8 cellular contexts compared by ENCODE assay signal in genomic region chr18:65725421-65726050, GRCh38. TPM values are rescaled to one million over a fixed set of nuclear protein-coding genes. Genes with fewer than 3 reads are reported as not detected.
DNase-seq lines count a peak whose midpoint lies in the region; ATAC-seq, FAIRE-seq and TF ChIP-seq lines count a peak whose summit lies in the region.

No MANE protein-coding gene starts in this region.

- H4K5ac ChIP-seq in H9 (ENCODE audit: insufficient read length, low read depth, low read length), result no peak overlapping the region

- DNase-seq in A549 (ENCODE audit: low read depth in 1 of 2, low spot score in 1 of 2) (peak in 1 of 2 experiments; percentile 36), H9 (peak; percentile 75), NCI-H82 (lab: John Stamatoyannopoulos, UW) (peak; percentile 67), globus pallidus (ENCODE audit: low spot score) (peak; percentile 25), DMS79 treated with DMSO at 0.1 percent for 48 hours (lab: John Stamatoyannopoulos, UW) (no peak), CD14-positive monocyte (ENCODE audit: low spot score) (no peak)

- no peak overlapping the region for H3K4me3 Mint-ChIP-seq in H9
- no peak overlapping the region for H3K4me3 Mint-ChIP-seq in CD14-positive monocyte

- H3K79me2 ChIP-seq in H9 (ENCODE audit: insufficient read depth, low read length), result no peaks in the 10 kb centered on the region

- H3K27me3 Mint-ChIP-seq in H9 (ENCODE audit: low read depth) (peaks cover 6% of the 10 kb centered on the region), CD14-positive monocyte (ENCODE audit: low read depth in 3 of 3) (peaks cover 0 to 1% (median 0%) of the 10 kb centered on the region in 3 donors)

- H3K27ac ChIP-seq in A549 (no peak overlapping the region), H9 (ENCODE audit: insufficient read length, low read depth, low read length) (no peak overlapping the region)

- no peaks in the 10 kb centered on the region for H3K4me1 ChIP-seq in A549
- no peaks in the 10 kb centered on the region; the same call in 1 of the 2 replicates for H3K4me1 ChIP-seq in H9 (ENCODE audit: insufficient read depth, low read length)

- CTCF ChIA-PET in A549 (lab: Yijun Ruan, JAX), result interaction anchor here (1.2 kb wide), 3 partner anchors 17 to 66 kb away, joined by 3 to 5 read pairs (median 4); no protein-coding TSS in a partner anchor

- H4K20me1 ChIP-seq in H9 (ENCODE audit: control insufficient read depth, insufficient read depth, insufficient read length), result no peaks in the 10 kb centered on the region

- H2AFZ ChIP-seq in H9 (ENCODE audit: low read length), result no peak overlapping the region

- H3K56ac ChIP-seq in H9 (ENCODE audit: insufficient read length, low read depth, low read length), result no peak overlapping the region

- no peak overlapping the region for H3K4ac ChIP-seq in H9 (ENCODE audit: low read depth, low read length)

- 6% methylated on average over 8 of the region's 8 CpGs for WGBS in A549 (ENCODE audit: missing lambda C conversion rate)
- WGBS in H9 (ENCODE audit: extremely low coverage, insufficient read length, low lambda C conversion rate), result no CpG with 5 or more reads among the region's 8 CpGs

- H2BK5ac ChIP-seq in H9 (ENCODE audit: insufficient read length, low read length), result no peak overlapping the region

- no peaks in the 10 kb centered on the region for H3K27me3 ChIP-seq in H9 (ENCODE audit: insufficient read depth, low read length)

- peak overlapping the region; percentile 44; the same call in 2 of the 3 replicates for H3K4me2 ChIP-seq in A549
- no peak overlapping the region for H3K4me2 ChIP-seq in H9 (ENCODE audit: insufficient read depth, insufficient read length, low read length)

- H3K23ac ChIP-seq in H9 (ENCODE audit: insufficient read length, low read depth, low read length), result no peak overlapping the region

- POLR2A ChIA-PET in A549 (lab: Yijun Ruan, JAX), result no interaction called here

- H3K36me3 Mint-ChIP-seq in H9 (ENCODE audit: insufficient read depth in 1 of 3, low read depth in 3 of 3) (no peaks in the 10 kb centered on the region), CD14-positive monocyte (no peaks in the 10 kb centered on the region)

- no peaks in the 10 kb centered on the region for H3K9me3 ChIP-seq in A549
- H3K9me3 ChIP-seq in H9 (ENCODE audit: control insufficient read depth, low read depth, low read length), result no peaks in the 10 kb centered on the region

- H2BK120ac ChIP-seq in H9 (ENCODE audit: low read depth, low read length, poor library complexity, severe bottlenecking), result no peak overlapping the region

- H2AK5ac ChIP-seq in H9 (ENCODE audit: insufficient read length, low read length), result no peak overlapping the region

- no peak overlapping the region for H2BK12ac ChIP-seq in H9 (ENCODE audit: insufficient read length, low read depth, low read length)

- H3K4me3 ChIP-seq in A549, result no peak overlapping the region

- TF ChIP-seq EP300 in A549 (IDR thresholded peaks at IDR 0.05), result no peak

- intact Hi-C loops in CD14-positive monocyte (cut with micrococcal nuclease), result no loop called here

- no peak overlapping the region for H3K9ac ChIP-seq in H9 (ENCODE audit: extremely low read depth, insufficient read length, low read length)

- H3T11ph ChIP-seq in H9 (ENCODE audit: low read length), result no peak overlapping the region

- H3K27ac Mint-ChIP-seq in H9, result no peak overlapping the region
- H3K27ac Mint-ChIP-seq in CD14-positive monocyte, result no peak overlapping the region

- no peak for FAIRE-seq in A549 (lab: Jason Lieb, UNC)

- no peak overlapping the region for H2BK15ac ChIP-seq in H9 (ENCODE audit: low read depth, low read length)

- H3K9me3 Mint-ChIP-seq in H9 (no peaks in the 10 kb centered on the region), CD14-positive monocyte (peaks cover 0 to 6% (median 0%) of the 10 kb centered on the region in 7 donors)

- ATAC-seq in A549 (peak; percentile 64 to 78; a peak in 4 of 6 replicates), esophagus mucosa (no peak), HG03432 (IDR thresholded peaks at IDR 0.05; ENCODE audit: unreplicated experiment) (no peak)

- no peak overlapping the region for H4K91ac ChIP-seq in H9 (ENCODE audit: insufficient read length, low read depth, low read length)

- no peak for TF ChIP-seq POLR2A in A549 (IDR thresholded peaks at IDR 0.05; ENCODE audit: low read length)

- H2BK20ac ChIP-seq in H9 (ENCODE audit: low read depth, low read length, poor library complexity, severe bottlenecking), result no peak overlapping the region

- no peak overlapping the region for H4K8ac ChIP-seq in H9 (replicated peaks; ENCODE audit: insufficient read length, low read depth, low read length)

- H3K4me1 Mint-ChIP-seq in H9, result peaks cover 11 to 14% of the 10 kb centered on the region in 2 experiments
- peaks cover 8% of the 10 kb centered on the region for H3K4me1 Mint-ChIP-seq in CD14-positive monocyte

- H3K14ac ChIP-seq in H9 (ENCODE audit: insufficient read depth, low read length), result no peak overlapping the region

- H3K23me2 ChIP-seq in H9 (ENCODE audit: insufficient read length, low read depth, low read length, poor library complexity, severe bottlenecking), result no peaks in the 10 kb centered on the region

- peak; percentile 65 to 66 for TF ChIP-seq RAD21 in A549 (conservative IDR thresholded peaks at IDR 0.05 in 1 of 2, IDR thresholded peaks at IDR 0.05 in 1 of 2)

- TF ChIP-seq CTCF in A549 (IDR thresholded peaks at IDR 0.05) (peak; percentile 58), H9 (conservative IDR thresholded peaks at IDR 0.05) (peak; percentile 78), CD14-positive monocyte (IDR thresholded peaks at IDR 0.05) (no peak)

- H3K18ac ChIP-seq in H9 (ENCODE audit: insufficient read length, low read depth, low read length), result no peak overlapping the region

- no peaks in the 10 kb centered on the region for H3K79me1 ChIP-seq in H9 (ENCODE audit: insufficient read depth, low read depth, low read length, poor library complexity, severe bottlenecking)

TF ChIP-seq in A549, 52 proteins besides CTCF, POLR2A, EP300 and RAD21:
- no peak for TF ChIP-seq TFCP2L1 (CRISPR knock-in tag; IDR thresholded peaks at IDR 0.05)
- no peak for TF ChIP-seq E2F6 (IDR thresholded peaks at IDR 0.05; ENCODE audit: borderline replicate concordance, low read depth)
- TF ChIP-seq HMGXB4 (CRISPR knock-in tag; IDR thresholded peaks at IDR 0.05; ENCODE audit: borderline replicate concordance), result no peak
- peak; percentile 65 for TF ChIP-seq SMC3 (IDR thresholded peaks at IDR 0.05)

RNA-seq across cellular contexts. Expression of gene CDH7, which starts 25.3 kb away (rescaled TPM):
- polyA plus RNA-seq in A549 (2011; rRNA removed) (0.05 and 0.08 TPM in 2 replicates), A549 (2017; fragmentation: RNase III; extraction: RNeasy Plus Mini Kit Qiagen cat#74134 plus additional on column Dnase treatment) (under 0.01 to 0.01 TPM (median 0.01 TPM) in 3 replicates), CD14-positive monocyte (not detected)
- polyA plus RNA-seq in A549 (2012; cell fraction: cytosol; rRNA removed), result under 0.01 and 0.01 TPM in 2 replicates
- not detected in 2 replicates for polyA plus RNA-seq in A549 (2012; cell fraction: nucleus; rRNA removed)
- polyA minus RNA-seq in A549 (2011; rRNA and poly(A)+ RNA removed), result not detected in 2 replicates
- total RNA-seq in H9 (2021) (0.13 and 0.29 TPM in 2 replicates), esophagus mucosa (not detected)

Comparison
In these comparisons a context has a peak if more than half of its experiments do, and no peak if none do; other contexts are left out.
1. ATAC-seq: peak in A549 (2 of 2); none in esophagus mucosa (single experiment) and HG03432 (single experiment).
2. DNase-seq: peak in H9 (single experiment), NCI-H82 (single experiment) and globus pallidus (single experiment); none in DMS79 treated with DMSO at 0.1 percent for 48 hours (single experiment) and CD14-positive monocyte (single experiment).